In the genomic region with DNA sequence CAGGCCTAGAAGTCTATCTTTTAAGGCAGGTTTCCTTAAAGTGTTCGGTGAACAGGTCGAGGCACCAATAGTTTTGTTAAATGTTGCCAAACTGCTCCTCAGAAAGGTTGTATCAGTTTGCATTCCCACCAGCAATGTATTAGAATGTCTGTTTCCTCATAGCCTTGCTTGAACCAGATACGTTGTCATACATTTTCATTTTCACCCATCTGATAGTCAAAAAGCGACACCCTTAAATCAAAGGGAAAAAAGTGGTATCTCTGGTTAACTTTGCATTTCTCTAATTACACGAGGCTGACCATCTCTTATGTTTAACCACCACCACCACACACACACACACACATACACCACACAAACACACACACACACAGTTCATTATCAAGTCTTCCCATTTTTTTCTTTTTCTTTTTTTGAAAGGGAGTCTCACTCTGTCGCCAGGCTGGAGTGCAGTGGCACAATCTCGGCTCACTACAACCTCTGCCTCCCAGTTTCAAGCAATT, we compare ENCODE assay signal across 2 cellular contexts.
TF ChIP-seq lines count a peak whose summit lies in the region.

No MANE protein-coding gene starts in this region.

TF ChIP-seq in GM23338, 12 proteins besides CTCF, POLR2A, EP300 and RAD21 (continues in another document):
- TF ChIP-seq, protein P1, sequence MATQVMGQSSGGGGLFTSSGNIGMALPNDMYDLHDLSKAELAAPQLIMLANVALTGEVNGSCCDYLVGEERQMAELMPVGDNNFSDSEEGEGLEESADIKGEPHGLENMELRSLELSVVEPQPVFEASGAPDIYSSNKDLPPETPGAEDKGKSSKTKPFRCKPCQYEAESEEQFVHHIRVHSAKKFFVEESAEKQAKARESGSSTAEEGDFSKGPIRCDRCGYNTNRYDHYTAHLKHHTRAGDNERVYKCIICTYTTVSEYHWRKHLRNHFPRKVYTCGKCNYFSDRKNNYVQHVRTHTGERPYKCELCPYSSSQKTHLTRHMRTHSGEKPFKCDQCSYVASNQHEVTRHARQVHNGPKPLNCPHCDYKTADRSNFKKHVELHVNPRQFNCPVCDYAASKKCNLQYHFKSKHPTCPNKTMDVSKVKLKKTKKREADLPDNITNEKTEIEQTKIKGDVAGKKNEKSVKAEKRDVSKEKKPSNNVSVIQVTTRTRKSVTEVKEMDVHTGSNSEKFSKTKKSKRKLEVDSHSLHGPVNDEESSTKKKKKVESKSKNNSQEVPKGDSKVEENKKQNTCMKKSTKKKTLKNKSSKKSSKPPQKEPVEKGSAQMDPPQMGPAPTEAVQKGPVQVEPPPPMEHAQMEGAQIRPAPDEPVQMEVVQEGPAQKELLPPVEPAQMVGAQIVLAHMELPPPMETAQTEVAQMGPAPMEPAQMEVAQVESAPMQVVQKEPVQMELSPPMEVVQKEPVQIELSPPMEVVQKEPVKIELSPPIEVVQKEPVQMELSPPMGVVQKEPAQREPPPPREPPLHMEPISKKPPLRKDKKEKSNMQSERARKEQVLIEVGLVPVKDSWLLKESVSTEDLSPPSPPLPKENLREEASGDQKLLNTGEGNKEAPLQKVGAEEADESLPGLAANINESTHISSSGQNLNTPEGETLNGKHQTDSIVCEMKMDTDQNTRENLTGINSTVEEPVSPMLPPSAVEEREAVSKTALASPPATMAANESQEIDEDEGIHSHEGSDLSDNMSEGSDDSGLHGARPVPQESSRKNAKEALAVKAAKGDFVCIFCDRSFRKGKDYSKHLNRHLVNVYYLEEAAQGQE (IDR thresholded peaks at IDR 0.05; ENCODE audit: unreplicated experiment) = no peak
- no peak for TF ChIP-seq EZH2 (IDR thresholded peaks at IDR 0.05; ENCODE audit: low read depth, unreplicated experiment)
- TF ChIP-seq JUNB (IDR thresholded peaks at IDR 0.05; ENCODE audit: unreplicated experiment) = no peak
- TF ChIP-seq ZNF114 (CRISPR knock-in tag; IDR thresholded peaks at IDR 0.05) = no peak
- TF ChIP-seq STAT1 (IDR thresholded peaks at IDR 0.05; ENCODE audit: unreplicated experiment) = no peak
- TF ChIP-seq POLR2AphosphoS5 (IDR thresholded peaks at IDR 0.05; ENCODE audit: low read depth) = no peak
- TF ChIP-seq, protein P2, sequence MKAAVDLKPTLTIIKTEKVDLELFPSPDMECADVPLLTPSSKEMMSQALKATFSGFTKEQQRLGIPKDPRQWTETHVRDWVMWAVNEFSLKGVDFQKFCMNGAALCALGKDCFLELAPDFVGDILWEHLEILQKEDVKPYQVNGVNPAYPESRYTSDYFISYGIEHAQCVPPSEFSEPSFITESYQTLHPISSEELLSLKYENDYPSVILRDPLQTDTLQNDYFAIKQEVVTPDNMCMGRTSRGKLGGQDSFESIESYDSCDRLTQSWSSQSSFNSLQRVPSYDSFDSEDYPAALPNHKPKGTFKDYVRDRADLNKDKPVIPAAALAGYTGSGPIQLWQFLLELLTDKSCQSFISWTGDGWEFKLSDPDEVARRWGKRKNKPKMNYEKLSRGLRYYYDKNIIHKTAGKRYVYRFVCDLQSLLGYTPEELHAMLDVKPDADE (IDR thresholded peaks at IDR 0.05) = no peak
- no peak for TF ChIP-seq EZH2phosphoT487 (IDR thresholded peaks at IDR 0.05; ENCODE audit: unreplicated experiment)
- TF ChIP-seq CREB1 (CRISPR knock-in tag; IDR thresholded peaks at IDR 0.05; ENCODE audit: low read depth) = no peak
- TF ChIP-seq ZNF331 (CRISPR knock-in tag; IDR thresholded peaks at IDR 0.05; ENCODE audit: low read depth) = no peak

TF ChIP-seq in K562, 482 proteins besides CTCF, POLR2A, EP300 and RAD21:
- TF ChIP-seq ZNF316 (IDR thresholded peaks at IDR 0.05) (no peak), FOXK2 (conservative IDR thresholded peaks at IDR 0.05 in 1 of 2, IDR thresholded peaks at IDR 0.05 in 1 of 2; ENCODE audit: low read depth in 2 of 2) (no peak), ZFX (CRISPR knock-in tag; IDR thresholded peaks at IDR 0.05) (no peak), NFIC (IDR thresholded peaks at IDR 0.05) (no peak), SMARCB1 (IDR thresholded peaks at IDR 0.05; ENCODE audit: insufficient read length, low read depth) (no peak), SIN3A (IDR thresholded peaks at IDR 0.05; ENCODE audit: borderline replicate concordance in 2 of 2, control insufficient read depth in 1 of 2, low read depth in 2 of 2, low read length in 2 of 2) (no peak), SNRNP70 (optimal IDR thresholded peaks at IDR 0.05; ENCODE audit: low read depth, low read length) (no peak)
- TF ChIP-seq, protein P2 (conservative IDR thresholded peaks at IDR 0.05; ENCODE audit: control insufficient read depth, low read depth, low read length) = no peak
- TF ChIP-seq, protein P3, sequence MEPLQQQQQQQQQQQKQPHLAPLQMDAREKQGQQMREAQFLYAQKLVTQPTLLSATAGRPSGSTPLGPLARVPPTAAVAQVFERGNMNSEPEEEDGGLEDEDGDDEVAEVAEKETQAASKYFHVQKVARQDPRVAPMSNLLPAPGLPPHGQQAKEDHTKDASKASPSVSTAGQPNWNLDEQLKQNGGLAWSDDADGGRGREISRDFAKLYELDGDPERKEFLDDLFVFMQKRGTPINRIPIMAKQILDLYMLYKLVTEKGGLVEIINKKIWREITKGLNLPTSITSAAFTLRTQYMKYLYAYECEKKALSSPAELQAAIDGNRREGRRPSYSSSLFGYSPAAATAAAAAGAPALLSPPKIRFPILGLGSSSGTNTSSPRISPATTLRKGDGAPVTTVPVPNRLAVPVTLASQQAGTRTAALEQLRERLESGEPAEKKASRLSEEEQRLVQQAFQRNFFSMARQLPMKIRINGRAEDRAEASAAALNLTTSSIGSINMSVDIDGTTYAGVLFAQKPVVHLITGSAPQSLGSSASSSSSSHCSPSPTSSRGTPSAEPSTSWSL (CRISPR knock-in tag; IDR thresholded peaks at IDR 0.05; ENCODE audit: borderline replicate concordance) = no peak
